In genomic region chr6:88920777-88921728, GRCh38 we compare ENCODE assay signal across 26 cellular contexts.
"Had no signal": no experiment of that assay in that cellular context is flagged by ENCODE, and none has a peak within 500 bp of the region (broad histone marks: within the 10 kb centered on the region; RNA-seq: fewer than 3 reads in every experiment).

No MANE protein-coding gene starts in this region.

- H3K4me1 ChIP-seq: Peyer's patch, SJCRH30 had no signal

- DNase-seq: activated CD4-positive, alpha-beta T cell treated with anti-CD3 and anti-CD28 coated beads for 4 hours; activated CD8-positive, alpha-beta memory T cell treated with anti-CD3 and anti-CD28 coated beads, Interleukin-2, amount 50 U/mL, for 48 hours; activated CD8-positive, alpha-beta T cell treated with anti-CD3 and anti-CD28 coated beads for 36 hours; activated effector memory CD4-positive, alpha-beta T cell treated with anti-CD3 and anti-CD28 coated beads, Interleukin-2, amount 50 U/mL, for 16 hours; activated naive CD4-positive, alpha-beta T cell treated with Interleukin-2 at 50 U/mL for 16 hours; activated T-cell treated with anti-CD3 and anti-CD28 coated beads, Interleukin-2, amount 50 U/mL, for 1 hour; caudate nucleus; Karpas-422; MM.1S; NCI-H1105; NCI-H1436; NCI-H1694 treated with DMSO at 0.1 percent for 48 hours; NCI-H2029 treated with DMSO at 0.1 percent for 48 hours; NCI-H345; NCI-H510A; NCI-H526 treated with DMSO at 0.1 percent for 48 hours; NCI-H82; NK-92 treated with Interleukin-12 subunit alpha and Interleukin-12 subunit beta, amount 100 ng/mL, for 24 hours; Peyer's patch; Right ventricle myocardium superior; SJCRH30; T-helper 17 cell; T-helper 9 cell had no signal

- H3K36me3 ChIP-seq: Peyer's patch had no signal

- ATAC-seq: K562, T-helper 17 cell had no signal

- H3K27ac ChIP-seq: Peyer's patch, RWPE1, SJCRH30 had no signal

- FAIRE-seq: K562, TTC549 had no signal

- H3K4me3 ChIP-seq: K562, Peyer's patch, SJCRH30 had no signal

- H3K9me3 ChIP-seq: Peyer's patch, SJCRH30 had no signal

- H3K27me3 ChIP-seq: Peyer's patch, SJCRH30 had no signal
